19 cellular contexts compared by ENCODE assay signal in the genomic region with DNA sequence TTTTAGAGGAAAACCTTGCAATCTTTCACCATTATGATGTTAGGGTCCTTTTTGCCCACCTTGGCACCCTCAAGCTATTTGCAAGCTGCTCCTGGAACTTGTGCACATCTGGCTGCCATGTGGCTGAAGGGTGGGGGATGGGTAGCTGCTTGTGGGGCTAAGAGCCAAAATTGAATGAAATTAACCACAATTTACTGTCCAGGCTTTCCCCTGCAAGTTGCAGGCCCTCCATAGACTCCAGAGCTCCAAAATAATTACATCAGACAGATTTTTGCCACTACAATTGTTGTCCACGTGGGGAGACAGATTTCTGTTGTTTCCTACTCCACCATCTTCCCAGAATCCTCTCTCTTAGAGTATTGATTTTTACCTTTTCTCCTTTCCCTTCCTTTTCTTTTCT. TPM values are rescaled to one million over a fixed set of nuclear protein-coding genes. Genes with fewer than 3 reads are reported as not detected.
A peak's percentile ranks its signal among the peaks of the same experiment; 100 is the strongest.
DNase-seq lines count a peak whose midpoint lies in the region; ATAC-seq and TF ChIP-seq lines count a peak whose summit lies in the region.
"Had no signal": no experiment of that assay in that cellular context is flagged by ENCODE, and none has a peak within 500 bp of the region (broad histone marks: within the 10 kb centered on the region; RNA-seq: fewer than 3 reads in every experiment).

No MANE protein-coding gene starts in this region.

- intact Hi-C loops in activated naive CD4-positive, alpha-beta T cell treated with anti-CD3 and anti-CD28 coated beads for 36 hours (cut with micrococcal nuclease), result no loop called here

- H3K4me1 Mint-ChIP-seq in activated naive CD4-positive, alpha-beta T cell treated with anti-CD3 and anti-CD28 coated beads for 36 hours (ENCODE audit: low read depth), result no peaks in the 10 kb centered on the region

- ATAC-seq in SK-N-SH treated with all-trans-retinoic acid at 6 μM for 48 hours (peak; percentile 93), GM21737 (IDR thresholded peaks at IDR 0.05; ENCODE audit: unreplicated experiment) (no peak)
- ATAC-seq: foreskin keratinocyte, left lung, upper lobe of right lung had no signal

- CTCF ChIA-PET in activated naive CD4-positive, alpha-beta T cell treated with anti-CD3 and anti-CD28 coated beads for 36 hours (lab: Charles Lee), result interaction anchor here (0.6 kb wide), 1 partner anchor 63 kb away, joined by 3 read pairs; no protein-coding TSS in a partner anchor

- no peaks in the 10 kb centered on the region for H3K27me3 Mint-ChIP-seq in activated naive CD4-positive, alpha-beta T cell treated with anti-CD3 and anti-CD28 coated beads for 36 hours (ENCODE audit: low read depth)
- H3K27me3 Mint-ChIP-seq: stimulated activated naive CD8-positive, alpha-beta T cell treated with anti-CD3 and anti-CD28 coated beads, Interleukin-15, Interleukin-2, amounts not matched to agents 100 ng/mL and 50 ng/mL, for 24 hours had no signal

- no peaks in the 10 kb centered on the region for H3K9me3 Mint-ChIP-seq in activated naive CD4-positive, alpha-beta T cell treated with anti-CD3 and anti-CD28 coated beads for 36 hours
- H3K9me3 Mint-ChIP-seq: stimulated activated naive CD8-positive, alpha-beta T cell treated with anti-CD3 and anti-CD28 coated beads, Interleukin-15, Interleukin-2, amounts not matched to agents 100 ng/mL and 50 ng/mL, for 24 hours had no signal

- DNase-seq in AG09309 (ENCODE audit: low read depth) (peak; percentile 46), HCEC 1CT (peak; percentile 72), foreskin fibroblast (peak; percentile 63 to 88), GDM1 (lab: John Stamatoyannopoulos, UW) (no peak), NCI-H82 (lab: John Stamatoyannopoulos, UW) (no peak)
- no peak for DNase-seq in activated naive CD4-positive, alpha-beta T cell treated with anti-CD3 and anti-CD28 coated beads for 36 hours
- DNase-seq: activated CD4-positive, alpha-beta T cell treated with anti-CD3 and anti-CD28 coated beads for 4 hours; activated CD8-positive, alpha-beta memory T cell treated with anti-CD3 and anti-CD28 coated beads, Interleukin-2, amount 50 U/mL, for 4 hours; activated naive CD4-positive, alpha-beta T cell; foreskin keratinocyte; left lung; NCI-H1092 treated with DMSO at 0.1 percent for 48 hours; NCI-H2171 treated with DMSO at 0.1 percent for 48 hours; SIG-M5; upper lobe of right lung had no signal

- H3K27ac Mint-ChIP-seq in activated naive CD4-positive, alpha-beta T cell treated with anti-CD3 and anti-CD28 coated beads for 36 hours, result no peak overlapping the region
- H3K27ac Mint-ChIP-seq: stimulated activated naive CD8-positive, alpha-beta T cell treated with anti-CD3 and anti-CD28 coated beads, Interleukin-15, Interleukin-2, amounts not matched to agents 100 ng/mL and 50 ng/mL, for 24 hours had no signal

- H3K4me3 ChIP-seq in AG09309 (ENCODE audit: control insufficient read depth, low read depth, low read length) (no peak overlapping the region), foreskin fibroblast (ENCODE audit: low read depth in 1 of 2, low read length in 2 of 2) (no peak overlapping the region)
- H3K4me3 ChIP-seq: left lung, prostate gland, upper lobe of right lung had no signal

- H3K4me3 Mint-ChIP-seq in activated naive CD4-positive, alpha-beta T cell treated with anti-CD3 and anti-CD28 coated beads for 36 hours, result no peak overlapping the region
- H3K4me3 Mint-ChIP-seq: stimulated activated naive CD8-positive, alpha-beta T cell treated with anti-CD3 and anti-CD28 coated beads, Interleukin-15, Interleukin-2, amounts not matched to agents 100 ng/mL and 50 ng/mL, for 24 hours had no signal

- TF ChIP-seq CTCF in AG09309 (IDR thresholded peaks at IDR 0.05; ENCODE audit: control insufficient read depth, insufficient read depth, low read depth, low read length, missing control alignments) (no peak), foreskin fibroblast (IDR thresholded peaks at IDR 0.05; ENCODE audit: low read depth, low read length) (no peak)

- peaks cover 20% of the 10 kb centered on the region for H3K36me3 Mint-ChIP-seq in activated naive CD4-positive, alpha-beta T cell treated with anti-CD3 and anti-CD28 coated beads for 36 hours (ENCODE audit: low read depth)

TF ChIP-seq in SK-N-SH treated with all-trans-retinoic acid at 6 μM for 48 hours, 23 proteins besides CTCF, POLR2A, EP300 and RAD21 (continues in another document):
- TF ChIP-seq, protein P1, sequence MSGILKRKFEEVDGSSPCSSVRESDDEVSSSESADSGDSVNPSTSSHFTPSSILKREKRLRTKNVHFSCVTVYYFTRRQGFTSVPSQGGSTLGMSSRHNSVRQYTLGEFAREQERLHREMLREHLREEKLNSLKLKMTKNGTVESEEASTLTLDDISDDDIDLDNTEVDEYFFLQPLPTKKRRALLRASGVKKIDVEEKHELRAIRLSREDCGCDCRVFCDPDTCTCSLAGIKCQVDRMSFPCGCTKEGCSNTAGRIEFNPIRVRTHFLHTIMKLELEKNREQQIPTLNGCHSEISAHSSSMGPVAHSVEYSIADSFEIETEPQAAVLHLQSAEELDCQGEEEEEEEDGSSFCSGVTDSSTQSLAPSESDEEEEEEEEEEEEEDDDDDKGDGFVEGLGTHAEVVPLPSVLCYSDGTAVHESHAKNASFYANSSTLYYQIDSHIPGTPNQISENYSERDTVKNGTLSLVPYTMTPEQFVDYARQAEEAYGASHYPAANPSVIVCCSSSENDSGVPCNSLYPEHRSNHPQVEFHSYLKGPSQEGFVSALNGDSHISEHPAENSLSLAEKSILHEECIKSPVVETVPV (CRISPR knock-in tag; IDR thresholded peaks at IDR 0.05), result no peak
- TF ChIP-seq OSR1 (CRISPR knock-in tag; IDR thresholded peaks at IDR 0.05), result no peak
- TF ChIP-seq TCF4 (CRISPR knock-in tag; IDR thresholded peaks at IDR 0.05; ENCODE audit: borderline replicate concordance), result peak; percentile 98
- TF ChIP-seq ZFP30 (CRISPR knock-in tag; IDR thresholded peaks at IDR 0.05), result no peak
- TF ChIP-seq, protein P2, sequence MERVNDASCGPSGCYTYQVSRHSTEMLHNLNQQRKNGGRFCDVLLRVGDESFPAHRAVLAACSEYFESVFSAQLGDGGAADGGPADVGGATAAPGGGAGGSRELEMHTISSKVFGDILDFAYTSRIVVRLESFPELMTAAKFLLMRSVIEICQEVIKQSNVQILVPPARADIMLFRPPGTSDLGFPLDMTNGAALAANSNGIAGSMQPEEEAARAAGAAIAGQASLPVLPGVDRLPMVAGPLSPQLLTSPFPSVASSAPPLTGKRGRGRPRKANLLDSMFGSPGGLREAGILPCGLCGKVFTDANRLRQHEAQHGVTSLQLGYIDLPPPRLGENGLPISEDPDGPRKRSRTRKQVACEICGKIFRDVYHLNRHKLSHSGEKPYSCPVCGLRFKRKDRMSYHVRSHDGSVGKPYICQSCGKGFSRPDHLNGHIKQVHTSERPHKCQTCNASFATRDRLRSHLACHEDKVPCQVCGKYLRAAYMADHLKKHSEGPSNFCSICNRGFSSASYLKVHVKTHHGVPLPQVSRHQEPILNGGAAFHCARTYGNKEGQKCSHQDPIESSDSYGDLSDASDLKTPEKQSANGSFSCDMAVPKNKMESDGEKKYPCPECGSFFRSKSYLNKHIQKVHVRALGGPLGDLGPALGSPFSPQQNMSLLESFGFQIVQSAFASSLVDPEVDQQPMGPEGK (CRISPR knock-in tag; IDR thresholded peaks at IDR 0.05; ENCODE audit: borderline replicate concordance), result no peak
- no peak for TF ChIP-seq ESRRG (CRISPR knock-in tag; IDR thresholded peaks at IDR 0.05)
- no peak for TF ChIP-seq RARB (CRISPR knock-in tag; IDR thresholded peaks at IDR 0.05)
- TF ChIP-seq ZNF565 (CRISPR knock-in tag; conservative IDR thresholded peaks at IDR 0.05; ENCODE audit: low read depth), result no peak
- TF ChIP-seq, protein P3, sequence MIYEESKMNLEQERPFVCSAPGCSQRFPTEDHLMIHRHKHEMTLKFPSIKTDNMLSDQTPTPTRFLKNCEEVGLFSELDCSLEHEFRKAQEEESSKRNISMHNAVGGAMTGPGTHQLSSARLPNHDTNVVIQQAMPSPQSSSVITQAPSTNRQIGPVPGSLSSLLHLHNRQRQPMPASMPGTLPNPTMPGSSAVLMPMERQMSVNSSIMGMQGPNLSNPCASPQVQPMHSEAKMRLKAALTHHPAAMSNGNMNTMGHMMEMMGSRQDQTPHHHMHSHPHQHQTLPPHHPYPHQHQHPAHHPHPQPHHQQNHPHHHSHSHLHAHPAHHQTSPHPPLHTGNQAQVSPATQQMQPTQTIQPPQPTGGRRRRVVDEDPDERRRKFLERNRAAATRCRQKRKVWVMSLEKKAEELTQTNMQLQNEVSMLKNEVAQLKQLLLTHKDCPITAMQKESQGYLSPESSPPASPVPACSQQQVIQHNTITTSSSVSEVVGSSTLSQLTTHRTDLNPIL (CRISPR knock-in tag; IDR thresholded peaks at IDR 0.05; ENCODE audit: low read depth), result no peak
- TF ChIP-seq ZNF70 (CRISPR knock-in tag; IDR thresholded peaks at IDR 0.05), result peak; percentile 15; the same call in 1 of the 2 replicates
- peak; percentile 28; the same call in 1 of the 2 replicates for TF ChIP-seq ISL1 (CRISPR knock-in tag; IDR thresholded peaks at IDR 0.05)
- TF ChIP-seq ZC3H10 (CRISPR knock-in tag; IDR thresholded peaks at IDR 0.05), result no peak

RNA-seq across cellular contexts. Expression of a gene that starts 19.1 kb away (rescaled TPM):
- 1 to 10 TPM; 8.9 to 9.4 TPM for total RNA-seq in activated naive CD4-positive, alpha-beta T cell treated with anti-CD3 and anti-CD28 coated beads for 36 hours

RNA-seq across cellular contexts. Expression of a gene that starts 26.3 kb away (rescaled TPM):
- 10 to 100 TPM; 10.7 TPM for total RNA-seq in activated naive CD4-positive, alpha-beta T cell treated with anti-CD3 and anti-CD28 coated beads for 36 hours

RNA-seq across cellular contexts. Expression of a gene that starts 27.5 kb away (rescaled TPM):
- 1 to 10 TPM; 1.5 to 1.9 TPM for total RNA-seq in activated naive CD4-positive, alpha-beta T cell treated with anti-CD3 and anti-CD28 coated beads for 36 hours

RNA-seq across cellular contexts. Expression of a gene that starts 53.9 kb away (rescaled TPM):
- total RNA-seq in activated naive CD4-positive, alpha-beta T cell treated with anti-CD3 and anti-CD28 coated beads for 36 hours, result 1 to 10 TPM; 2.7 to 3.4 TPM

Comparison
In these comparisons a context has a peak if more than half of its experiments do, and no peak if none do; other contexts are left out.
1. DNase-seq: peak in AG09309 (single experiment), HCEC 1CT (single experiment) and foreskin fibroblast (2 of 2); none in GDM1 (single experiment), NCI-H82 (single experiment) and activated naive CD4-positive, alpha-beta T cell treated with anti-CD3 and anti-CD28 coated beads for 36 hours (single experiment).